Comparison of ENCODE assay signal across 22 cellular contexts in the genomic region with DNA sequence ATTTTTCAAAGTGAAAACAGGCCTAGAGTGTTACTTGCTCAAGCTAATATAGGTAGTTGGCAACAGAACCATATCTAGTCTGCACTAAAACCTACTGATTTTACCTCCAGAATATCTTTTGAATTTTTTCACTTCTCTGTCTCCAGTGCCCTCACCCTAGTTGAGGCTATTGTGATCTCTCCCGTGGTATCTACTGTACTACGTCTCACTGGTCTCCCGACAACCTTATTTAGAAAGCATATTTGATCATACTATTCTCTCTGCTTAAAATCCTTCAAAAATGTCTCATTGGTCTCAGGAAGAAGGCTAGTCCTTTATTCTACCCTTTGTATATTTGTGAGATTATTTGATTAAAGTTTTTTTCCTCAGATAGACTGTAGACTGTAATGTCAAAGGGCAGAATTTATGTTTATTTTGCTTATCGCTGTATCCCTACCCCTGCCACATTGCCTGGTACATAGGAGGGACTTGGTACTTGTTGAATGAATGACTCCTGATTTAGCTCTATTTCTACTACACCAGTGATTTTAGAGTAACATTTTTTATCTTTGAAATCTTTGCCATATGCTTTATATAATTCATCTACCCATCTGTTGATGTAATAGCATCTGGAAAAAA.
"Had no signal": no experiment of that assay in that cellular context is flagged by ENCODE, and none has a peak within 500 bp of the region (broad histone marks: within the 10 kb centered on the region; RNA-seq: fewer than 3 reads in every experiment).

No MANE protein-coding gene starts in this region.

- FAIRE-seq: bronchial epithelial cell had no signal

- H3K4me3 Mint-ChIP-seq: activated naive CD8-positive, alpha-beta T cell treated with anti-CD3 and anti-CD28 coated beads, Interleukin-2, amount 10 ng/mL, durations not matched to agents 7 days and 5 days; activated T-cell treated with anti-CD3 and anti-CD28 coated beads, Interleukin-2, amount 50 U/mL, for 24 hours; endodermal cell; naive B cell; stimulated activated naive CD8-positive, alpha-beta T cell treated with anti-CD3 and anti-CD28 coated beads, Interleukin-15, Interleukin-2, amounts not matched to agents 100 ng/mL and 50 ng/mL, for 24 hours had no signal

- H3K9me3 ChIP-seq: esophagus squamous epithelium, gastrocnemius medialis, psoas muscle, right atrium auricular region, tibial artery had no signal

- H3K4me3 ChIP-seq: esophagus squamous epithelium, gastrocnemius medialis, psoas muscle, right atrium auricular region, tibial artery had no signal

- H3K36me3 ChIP-seq: esophagus squamous epithelium, gastrocnemius medialis, right atrium auricular region, tibial artery had no signal

- H3K9me3 Mint-ChIP-seq: activated naive CD8-positive, alpha-beta T cell treated with anti-CD3 and anti-CD28 coated beads, Interleukin-2, amount 10 ng/mL, durations not matched to agents 7 days and 5 days; activated T-cell treated with anti-CD3 and anti-CD28 coated beads, Interleukin-2, amount 50 U/mL, for 24 hours; activated T-helper 2 cell treated with anti-CD3 and anti-CD28 coated beads, Interferon-gamma antibody, Interleukin-2, Interleukin-4, amounts not matched to agents 10 μg/mL and 5 μg/mL and 100 μg/mL, durations not matched to agents 14 hours and 24 hours and 36 hours; stimulated activated naive CD8-positive, alpha-beta T cell treated with anti-CD3 and anti-CD28 coated beads, Interleukin-15, Interleukin-2, amounts not matched to agents 100 ng/mL and 50 ng/mL, for 24 hours had no signal

- H3K27ac ChIP-seq: esophagus squamous epithelium, gastrocnemius medialis, psoas muscle, right atrium auricular region, tibial artery had no signal

- ATAC-seq: gastrocnemius medialis, psoas muscle had no signal

- H3K4me1 Mint-ChIP-seq: activated naive CD8-positive, alpha-beta T cell treated with anti-CD3 and anti-CD28 coated beads, Interleukin-2, amount 10 ng/mL, durations not matched to agents 7 days and 5 days had no signal

- H3K27me3 Mint-ChIP-seq: activated naive CD8-positive, alpha-beta T cell treated with anti-CD3 and anti-CD28 coated beads, Interleukin-2, amount 10 ng/mL, durations not matched to agents 7 days and 5 days; activated T-cell treated with anti-CD3 and anti-CD28 coated beads, Interleukin-2, amount 50 U/mL, for 24 hours; naive B cell; stimulated activated naive CD8-positive, alpha-beta T cell treated with anti-CD3 and anti-CD28 coated beads, Interleukin-15, Interleukin-2, amounts not matched to agents 100 ng/mL and 50 ng/mL, for 24 hours had no signal

- H3K27ac Mint-ChIP-seq: activated naive CD8-positive, alpha-beta T cell treated with anti-CD3 and anti-CD28 coated beads, Interleukin-2, amount 10 ng/mL, durations not matched to agents 7 days and 5 days; activated T-cell treated with anti-CD3 and anti-CD28 coated beads, Interleukin-2, amount 50 U/mL, for 24 hours; activated T-helper 2 cell treated with anti-CD3 and anti-CD28 coated beads, Interferon-gamma antibody, Interleukin-2, Interleukin-4, amounts not matched to agents 10 μg/mL and 5 μg/mL and 100 μg/mL, durations not matched to agents 14 hours and 24 hours and 36 hours; endodermal cell; naive B cell; stimulated activated naive CD8-positive, alpha-beta T cell treated with anti-CD3 and anti-CD28 coated beads, Interleukin-15, Interleukin-2, amounts not matched to agents 100 ng/mL and 50 ng/mL, for 24 hours had no signal

- DNase-seq: activated CD4-positive, alpha-beta T cell treated with anti-CD3 and anti-CD28 coated beads, Interleukin-2, amount 50 U/mL, for 4 hours; activated CD8-positive, alpha-beta memory T cell treated with anti-CD3 and anti-CD28 coated beads for 24 hours; activated CD8-positive, alpha-beta memory T cell treated with anti-CD3 and anti-CD28 coated beads, Interleukin-2, amount 50 U/mL, for 4 hours; activated naive CD4-positive, alpha-beta T cell; activated naive CD8-positive, alpha-beta T cell treated with anti-CD3 and anti-CD28 coated beads, Interleukin-2, amount 10 ng/mL, durations not matched to agents 7 days and 5 days; activated T-cell treated with anti-CD3 and anti-CD28 coated beads, Interleukin-2, amount 50 U/mL, for 24 hours; amniotic stem cell; cortex of kidney; endodermal cell; esophagus squamous epithelium; gastrocnemius medialis; mesenchymal stem cell; naive B cell; psoas muscle; stimulated activated CD4-positive, alpha-beta T cell treated with anti-CD3 and anti-CD28 coated beads, Interleukin-1b, Interleukin-23, amount 100 ng/mL, for 48 hours; substantia nigra; T-helper 1 cell; tibial artery had no signal

- H3K4me1 ChIP-seq: gastrocnemius medialis, right atrium auricular region had no signal

- H3K27me3 ChIP-seq: esophagus squamous epithelium, gastrocnemius medialis, right atrium auricular region, tibial artery had no signal
